ENCODE assay signal across 9 cellular contexts in genomic region chr14:52380294-52380693, GRCh38.
DNase-seq lines count a peak whose midpoint lies in the region; ATAC-seq, FAIRE-seq and TF ChIP-seq lines count a peak whose summit lies in the region.
"Had no signal": no experiment of that assay in that cellular context is flagged by ENCODE, and none has a peak within 500 bp of the region (broad histone marks: within the 10 kb centered on the region; RNA-seq: fewer than 3 reads in every experiment).

No MANE protein-coding gene starts in this region.

- DNase-seq in GM10266 (ENCODE audit: extremely low spot score) (peak; percentile 10), bronchial epithelial cell (ENCODE audit: low read depth) (peak; percentile 86), neural progenitor cell (ENCODE audit: low spot score) (no peak), Peyer's patch (no peak), T-helper 9 cell (no peak), type B pancreatic cell (ENCODE audit: extremely low spot score, unreplicated experiment) (no peak)
- DNase-seq: DMS153 had no signal

- ATAC-seq in GM19455 (IDR thresholded peaks at IDR 0.05; ENCODE audit: unreplicated experiment): peak; percentile 87
- ATAC-seq in HG03103 (IDR thresholded peaks at IDR 0.05; ENCODE audit: low read depth, unreplicated experiment): peak; percentile 77

- H3K4me3 ChIP-seq in bronchial epithelial cell (ENCODE audit: low read depth, low read length) (no peak overlapping the region), neural progenitor cell (no peak overlapping the region), Peyer's patch (no peak overlapping the region)

- H3K27ac Mint-ChIP-seq in neural progenitor cell (no peak overlapping the region), type B pancreatic cell (no peak overlapping the region)

- H3K4me1 ChIP-seq in neural progenitor cell: no peaks in the 10 kb centered on the region
- H3K4me1 ChIP-seq in Peyer's patch: no peaks in the 10 kb centered on the region

- no peak overlapping the region for H2AFZ ChIP-seq in neural progenitor cell (replicated peaks)

- peaks cover 2% of the 10 kb centered on the region for H3K36me3 Mint-ChIP-seq in neural progenitor cell
- no peaks in the 10 kb centered on the region for H3K36me3 Mint-ChIP-seq in type B pancreatic cell

- H3K9me3 Mint-ChIP-seq in neural progenitor cell (peaks cover 13% of the 10 kb centered on the region), type B pancreatic cell (peaks cover 11% of the 10 kb centered on the region)

- no peaks in the 10 kb centered on the region for H3K4me1 Mint-ChIP-seq in neural progenitor cell
- no peaks in the 10 kb centered on the region for H3K4me1 Mint-ChIP-seq in type B pancreatic cell (ENCODE audit: unreplicated experiment)

- FAIRE-seq in bronchial epithelial cell (lab: Jason Lieb, UNC): no peak

- H3K79me2 ChIP-seq in neural progenitor cell (ENCODE audit: low read depth): no peaks in the 10 kb centered on the region

- H3K4me2 ChIP-seq in neural progenitor cell: no peak overlapping the region

- H3K27me3 Mint-ChIP-seq in neural progenitor cell (ENCODE audit: insufficient read depth, low read depth) (no peaks in the 10 kb centered on the region), type B pancreatic cell (peaks cover 5% of the 10 kb centered on the region)

- H3K36me3 ChIP-seq in bronchial epithelial cell (ENCODE audit: control insufficient read depth, insufficient read depth, low read length) (no peaks in the 10 kb centered on the region), neural progenitor cell (no peaks in the 10 kb centered on the region), Peyer's patch (no peaks in the 10 kb centered on the region)

- no peak overlapping the region for H3K9ac ChIP-seq in neural progenitor cell

- H3K9me3 ChIP-seq in neural progenitor cell (ENCODE audit: low read depth) (no peaks in the 10 kb centered on the region), Peyer's patch (no peaks in the 10 kb centered on the region)

- H3K27me3 ChIP-seq in bronchial epithelial cell (ENCODE audit: control insufficient read depth, insufficient read depth, low read length) (no peaks in the 10 kb centered on the region), neural progenitor cell (no peaks in the 10 kb centered on the region), Peyer's patch (no peaks in the 10 kb centered on the region)

- H3K27ac ChIP-seq in neural progenitor cell (no peak overlapping the region), Peyer's patch (no peak overlapping the region)

- H4K20me1 ChIP-seq in neural progenitor cell (ENCODE audit: low read depth): no peaks in the 10 kb centered on the region

- TF ChIP-seq CTCF in GM10266 (IDR thresholded peaks at IDR 0.05; ENCODE audit: control insufficient read depth, insufficient read depth, low read depth, missing control alignments): no peak
- no peak for TF ChIP-seq CTCF in bronchial epithelial cell (IDR thresholded peaks at IDR 0.05; ENCODE audit: insufficient read depth, low read length, severe bottlenecking)
- no peak for TF ChIP-seq CTCF in neural progenitor cell (IDR thresholded peaks at IDR 0.05)
- no peak for TF ChIP-seq CTCF in Peyer's patch (IDR thresholded peaks at IDR 0.05)
- TF ChIP-seq CTCF in type B pancreatic cell (conservative IDR thresholded peaks at IDR 0.05): no peak

- H3K4me3 Mint-ChIP-seq in neural progenitor cell (no peak overlapping the region), type B pancreatic cell (no peak overlapping the region)

- no peaks in the 10 kb centered on the region for H3F3A ChIP-seq in neural progenitor cell (ENCODE audit: low read depth)

- no peak for TF ChIP-seq POLR2A in Peyer's patch (IDR thresholded peaks at IDR 0.05)

Comparison
In these comparisons a context has a peak if more than half of its experiments do, and no peak if none do; other contexts are left out.
1. DNase-seq: peak in GM10266 (single experiment) and bronchial epithelial cell (single experiment); none in neural progenitor cell (single experiment), Peyer's patch (0 of 3), T-helper 9 cell (single experiment) and type B pancreatic cell (single experiment).